Comparison of ENCODE assay signal across 10 cellular contexts in the genomic region with DNA sequence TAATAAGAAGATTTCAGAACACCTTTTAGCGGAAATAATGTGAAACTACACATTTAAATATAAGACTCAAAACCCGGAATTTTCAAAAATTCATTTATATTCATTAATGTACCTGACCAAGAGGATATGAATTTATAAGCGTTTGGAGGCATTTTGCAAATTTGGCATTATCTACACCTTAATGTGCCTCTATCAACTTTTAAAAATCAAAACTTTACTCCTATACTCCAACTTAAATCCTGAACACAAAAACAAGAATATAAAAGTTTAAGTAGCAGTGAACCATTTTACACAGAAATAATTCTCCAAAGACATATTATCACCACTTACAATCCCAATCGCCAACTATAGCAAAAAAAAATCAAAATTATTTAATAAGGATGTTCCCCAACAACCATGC. TPM values are rescaled to one million over a fixed set of nuclear protein-coding genes. Genes with fewer than 3 reads are reported as not detected.
DNase-seq lines count a peak whose midpoint lies in the region; ATAC-seq and TF ChIP-seq lines count a peak whose summit lies in the region.
"Had no signal": no experiment of that assay in that cellular context is flagged by ENCODE, and none has a peak within 500 bp of the region (broad histone marks: within the 10 kb centered on the region; RNA-seq: fewer than 3 reads in every experiment).

No MANE protein-coding gene starts in this region.

- H3K4me3 ChIP-seq in HUES6 (ENCODE audit: low read depth, low read length): peak overlapping the region; percentile 79
- H3K4me3 ChIP-seq in left lung: peak overlapping the region; percentile 46 to 61
- H3K4me3 ChIP-seq in suprapubic skin: peak overlapping the region; percentile 53

- H3K27ac ChIP-seq in HUES6 (ENCODE audit: low read depth, low read length) (peak overlapping the region; percentile 79; the same call in 1 of the 2 replicates), caudate nucleus (ENCODE audit: low read depth, low read length) (peak overlapping the region; percentile 46), left lung (peak overlapping the region; percentile 89 to 94), suprapubic skin (no peak overlapping the region)

- no peaks in the 10 kb centered on the region for H3K27me3 ChIP-seq in HUES6 (ENCODE audit: control insufficient read depth, insufficient read depth, low read length)
- peaks cover 0 to 28% of the 10 kb centered on the region in 2 donors for H3K27me3 ChIP-seq in left lung
- H3K27me3 ChIP-seq in suprapubic skin: peaks cover 10% of the 10 kb centered on the region

- H3K9ac ChIP-seq in HUES6 (ENCODE audit: low read length): peak overlapping the region; percentile 93

- H3K36me3 ChIP-seq in HUES6 (ENCODE audit: control insufficient read depth, insufficient read depth, low read length): peaks cover 21% of the 10 kb centered on the region; the same call in 1 of the 2 replicates
- no peaks in the 10 kb centered on the region for H3K36me3 ChIP-seq in left lung
- H3K36me3 ChIP-seq in suprapubic skin: no peaks in the 10 kb centered on the region

- no peak for DNase-seq in caudate nucleus (lab: John Stamatoyannopoulos, UW)
- DNase-seq in left lung: no peak
- no peak for DNase-seq in suprapubic skin (ENCODE audit: low spot score in 2 of 2)
- no peak for DNase-seq in midbrain (lab: John Stamatoyannopoulos, UW)
- DNase-seq in effector CD8-positive, alpha-beta T cell (lab: John Stamatoyannopoulos, UW): no peak
- DNase-seq: activated gamma-delta T cell treated with Interleukin-2 at 50 U/mL for 16 hours, KBM-7 had no signal

- no peak for TF ChIP-seq POLR2A in suprapubic skin (IDR thresholded peaks at IDR 0.05)

- ATAC-seq in left lung (no peak), GM21717 (IDR thresholded peaks at IDR 0.05; ENCODE audit: unreplicated experiment) (no peak), GM19324 (IDR thresholded peaks at IDR 0.05; ENCODE audit: low FRiP score, unreplicated experiment) (no peak)

- TF ChIP-seq CTCF in left lung (IDR thresholded peaks at IDR 0.05) (no peak), suprapubic skin (IDR thresholded peaks at IDR 0.05) (no peak)

- peaks cover 10% of the 10 kb centered on the region for H3K9me3 ChIP-seq in HUES6 (ENCODE audit: control insufficient read depth, insufficient read depth, low read depth, low read length)
- no peaks in the 10 kb centered on the region for H3K9me3 ChIP-seq in left lung
- no peaks in the 10 kb centered on the region for H3K9me3 ChIP-seq in suprapubic skin

- intact Hi-C loops in left lung (cut with DNase I): loop anchor here in 1 of 2 donors (5.0 kb wide), 1 partner anchor 90 kb away; no protein-coding TSS in a partner anchor

- TF ChIP-seq EP300 in suprapubic skin (IDR thresholded peaks at IDR 0.05): no peak

- WGBS in suprapubic skin: 67% methylated on average over 4 of the region's 4 CpGs

- H3K4me1 ChIP-seq in HUES6 (ENCODE audit: control insufficient read depth, insufficient read depth, low read length) (peaks cover 50% of the 10 kb centered on the region), left lung (peaks cover 14 to 58% of the 10 kb centered on the region in 2 donors), suprapubic skin (peaks cover 61% of the 10 kb centered on the region)

RNA-seq across cellular contexts. Expression of gene ZNF608, which starts 3.9 kb away (rescaled TPM):
- 10 to 100 TPM; 21.9 to 24.0 TPM for total RNA-seq in left lung
- total RNA-seq in suprapubic skin: 10 to 100 TPM in 2 of 4 donors, 1 to 10 TPM in 2; 3.9 to 11.9 (median 9.1) TPM
